ENCODE assay signal across 2 cellular contexts in genomic region chr2:231613655-231614558, GRCh38.
A peak's percentile ranks its signal among the peaks of the same experiment; 100 is the strongest.
TF ChIP-seq lines count a peak whose summit lies in the region.

No MANE protein-coding gene starts in this region.

TF ChIP-seq in HEK293, 187 proteins besides CTCF, POLR2A, EP300 and RAD21 (continued from another document and continues in another):
- no peak for TF ChIP-seq ELK4 (IDR thresholded peaks at IDR 0.05; ENCODE audit: borderline replicate concordance, low read depth, low read length)
- TF ChIP-seq ZNF335 (tag by site-specific recombination; conservative IDR thresholded peaks at IDR 0.05): peak; percentile 87
- TF ChIP-seq ZNF184 (tag by site-specific recombination; IDR thresholded peaks at IDR 0.05): 0 out of 2 replicates have a peak, but pooled peaks have one; percentile 37
- TF ChIP-seq SP2 (tag by site-specific recombination; IDR thresholded peaks at IDR 0.05): peak; percentile 83
- TF ChIP-seq ZNF16 (tag by site-specific recombination; IDR thresholded peaks at IDR 0.05; ENCODE audit: low read depth): no peak
- no peak for TF ChIP-seq ZNF776 (tag by site-specific recombination; IDR thresholded peaks at IDR 0.05; ENCODE audit: borderline replicate concordance)
- TF ChIP-seq ZNF449 (tag by site-specific recombination; IDR thresholded peaks at IDR 0.05): peak; percentile 51; the same call in 1 of the 2 replicates
- TF ChIP-seq ZNF654 (tag by site-specific recombination; IDR thresholded peaks at IDR 0.05; ENCODE audit: low read depth): no peak
- peak; percentile 74 for TF ChIP-seq ZBTB20 (tag by site-specific recombination; IDR thresholded peaks at IDR 0.05)
- 0 out of 2 replicates have a peak, but pooled peaks have one; percentile 32 for TF ChIP-seq ZNF629 (tag by site-specific recombination; IDR thresholded peaks at IDR 0.05)
- no peak for TF ChIP-seq ZNF132 (tag by site-specific recombination; IDR thresholded peaks at IDR 0.05; ENCODE audit: borderline replicate concordance)
- no peak for TF ChIP-seq MZF1 (tag by site-specific recombination; IDR thresholded peaks at IDR 0.05; ENCODE audit: borderline replicate concordance)
- TF ChIP-seq PRDM4 (tag by site-specific recombination; IDR thresholded peaks at IDR 0.05): 0 out of 2 replicates have a peak, but pooled peaks have one; percentile 15
- TF ChIP-seq ZNF404 (tag by site-specific recombination; IDR thresholded peaks at IDR 0.05): no peak
- TF ChIP-seq TRIM28 (IDR thresholded peaks at IDR 0.05; ENCODE audit: borderline replicate concordance, low read length): no peak
- TF ChIP-seq SP3 (tag by site-specific recombination; IDR thresholded peaks at IDR 0.05): peak; percentile 78
- TF ChIP-seq ZBTB8A (tag by site-specific recombination; IDR thresholded peaks at IDR 0.05): peak; percentile 58; the same call in 1 of the 2 replicates
- TF ChIP-seq ZNF501 (tag by site-specific recombination; IDR thresholded peaks at IDR 0.05): peak; percentile 69
- TF ChIP-seq ZNF221 (tag by site-specific recombination; IDR thresholded peaks at IDR 0.05; ENCODE audit: borderline replicate concordance): no peak
- peak; percentile 48; the same call in 1 of the 2 replicates for TF ChIP-seq INSM2 (tag by site-specific recombination; IDR thresholded peaks at IDR 0.05)
- no peak for TF ChIP-seq ZNF169 (tag by site-specific recombination; IDR thresholded peaks at IDR 0.05)
- no peak for TF ChIP-seq AEBP2 (tag by site-specific recombination; IDR thresholded peaks at IDR 0.05; ENCODE audit: borderline replicate concordance)
- peak; percentile 56; the same call in 1 of the 2 replicates for TF ChIP-seq ZNF24 (tag by site-specific recombination; IDR thresholded peaks at IDR 0.05)
- TF ChIP-seq ZNF175 (tag by site-specific recombination; IDR thresholded peaks at IDR 0.05): no peak

TF ChIP-seq in K562, 482 proteins besides CTCF, POLR2A, EP300 and RAD21 (continued from another document):
- TF ChIP-seq MGA (IDR thresholded peaks at IDR 0.05) (peak; percentile 93), CXXC5 (CRISPR knock-in tag; IDR thresholded peaks at IDR 0.05) (0 out of 2 replicates have a peak, but pooled peaks have one; percentile 34), JUN (IDR thresholded peaks at IDR 0.05; ENCODE audit: borderline replicate concordance, low read depth, low read length) (no peak), JUN (CRISPR knock-in tag; IDR thresholded peaks at IDR 0.05; ENCODE audit: borderline replicate concordance) (no peak)
